Comparison of ENCODE assay signal across 12 cellular contexts in genomic region chr10:101894742-101895141, GRCh38.
"Had no signal": no experiment of that assay in that cellular context is flagged by ENCODE, and none has a peak within 500 bp of the region (broad histone marks: within the 10 kb centered on the region; RNA-seq: fewer than 3 reads in every experiment).

No MANE protein-coding gene starts in this region.

- ATAC-seq: activated T-helper 17 cell treated with anti-CD3 and anti-CD28 coated beads, Interleukin-2, amount 50 U/mL, for 72 hours; left colon; natural killer cell treated with Interleukin-12 subunit alpha and Interleukin-12 subunit beta and Interleukin-15 and Interleukin-18, amount 100 ng/mL, for 72 hours; sciatic nerve; stimulated activated naive CD8-positive, alpha-beta T cell treated with anti-CD3 and anti-CD28 coated beads, Interleukin-15, Interleukin-2, amounts not matched to agents 100 U/mL and 50 U/mL, for 24 hours had no signal

- H3K4me3 Mint-ChIP-seq: activated T-helper 17 cell treated with anti-CD3 and anti-CD28 coated beads, Interleukin-2, amount 50 U/mL, for 72 hours; memory B cell; natural killer cell treated with Interleukin-12 subunit alpha and Interleukin-12 subunit beta and Interleukin-15 and Interleukin-18, amount 100 ng/mL, for 72 hours had no signal

- H3K4me1 ChIP-seq: colonic mucosa had no signal

- H3K27ac Mint-ChIP-seq: activated T-helper 17 cell treated with anti-CD3 and anti-CD28 coated beads, Interleukin-2, amount 50 U/mL, for 72 hours; natural killer cell treated with Interleukin-12 subunit alpha and Interleukin-12 subunit beta and Interleukin-15 and Interleukin-18, amount 100 ng/mL, for 72 hours; progenitor cell of endocrine pancreas had no signal

- H3K36me3 Mint-ChIP-seq: natural killer cell treated with Interleukin-12 subunit alpha and Interleukin-12 subunit beta and Interleukin-15 and Interleukin-18, amount 100 ng/mL, for 72 hours had no signal

- H3K9me3 ChIP-seq: colonic mucosa, esophagus muscularis mucosa had no signal

- H3K4me3 ChIP-seq: colonic mucosa, esophagus muscularis mucosa had no signal

- DNase-seq: activated naive CD4-positive, alpha-beta T cell treated with Interleukin-2 at 50 U/mL for 16 hours; activated T-cell treated with anti-CD3 and anti-CD28 coated beads for 4 hours; colonic mucosa; left colon; occipital lobe; stimulated activated naive CD8-positive, alpha-beta T cell treated with anti-CD3 and anti-CD28 coated beads, Interleukin-15, Interleukin-2, amounts not matched to agents 100 U/mL and 50 U/mL, for 24 hours had no signal

- H3K36me3 ChIP-seq: colonic mucosa, esophagus muscularis mucosa had no signal

- H3K9me3 Mint-ChIP-seq: activated T-helper 17 cell treated with anti-CD3 and anti-CD28 coated beads, Interleukin-2, amount 50 U/mL, for 72 hours; memory B cell; natural killer cell treated with Interleukin-12 subunit alpha and Interleukin-12 subunit beta and Interleukin-15 and Interleukin-18, amount 100 ng/mL, for 72 hours had no signal

- H3K27ac ChIP-seq: colonic mucosa, esophagus muscularis mucosa had no signal

- H3K27me3 Mint-ChIP-seq: activated T-helper 17 cell treated with anti-CD3 and anti-CD28 coated beads, Interleukin-2, amount 50 U/mL, for 72 hours; memory B cell; natural killer cell treated with Interleukin-12 subunit alpha and Interleukin-12 subunit beta and Interleukin-15 and Interleukin-18, amount 100 ng/mL, for 72 hours; progenitor cell of endocrine pancreas had no signal

- H3K27me3 ChIP-seq: colonic mucosa, esophagus muscularis mucosa had no signal
